1 cellular context compared by ENCODE assay signal in genomic region chr11:59753650-59754493, GRCh38.
TF ChIP-seq lines count a peak whose summit lies in the region.

No MANE protein-coding gene starts in this region.

TF ChIP-seq in HepG2, 621 proteins besides CTCF, POLR2A, EP300 and RAD21 (continued from another document and continues in another):
- no peak for TF ChIP-seq NR3C1 (CRISPR knock-in tag; IDR thresholded peaks at IDR 0.05)
- peak; percentile 58; the same call in 1 of the 2 replicates for TF ChIP-seq KAT8 (CRISPR knock-in tag; IDR thresholded peaks at IDR 0.05)
- peak; percentile 50; the same call in 1 of the 2 replicates for TF ChIP-seq GATAD1 (CRISPR knock-in tag; IDR thresholded peaks at IDR 0.05)
- TF ChIP-seq ZFY (CRISPR knock-in tag; IDR thresholded peaks at IDR 0.05) = peak; percentile 30; the same call in 1 of the 2 replicates
- TF ChIP-seq NR2F6 (IDR thresholded peaks at IDR 0.05) = no peak
- peak; percentile 29; the same call in 1 of the 2 replicates for TF ChIP-seq NR2F6 (CRISPR knock-in tag; IDR thresholded peaks at IDR 0.05)
- TF ChIP-seq CEBPG (CRISPR knock-in tag; IDR thresholded peaks at IDR 0.05) = 0 out of 2 replicates have a peak, but pooled peaks have one; percentile 5
- TF ChIP-seq ELF1 (CRISPR knock-in tag; IDR thresholded peaks at IDR 0.05) = 0 out of 2 replicates have a peak, but pooled peaks have one; percentile 25
- TF ChIP-seq ZGPAT (CRISPR knock-in tag; IDR thresholded peaks at IDR 0.05) = peak; percentile 64; the same call in 1 of the 2 replicates
- peak; percentile 60; the same call in 1 of the 2 replicates for TF ChIP-seq FOXP4 (CRISPR knock-in tag; IDR thresholded peaks at IDR 0.05)
- no peak for TF ChIP-seq ZNF253 (CRISPR knock-in tag; IDR thresholded peaks at IDR 0.05; ENCODE audit: borderline replicate concordance)
- 0 out of 2 replicates have a peak, but pooled peaks have one; percentile 87 for TF ChIP-seq SMAD9 (CRISPR knock-in tag; IDR thresholded peaks at IDR 0.05)
- TF ChIP-seq ZNF607 (CRISPR knock-in tag; IDR thresholded peaks at IDR 0.05; ENCODE audit: borderline replicate concordance) = peak; percentile 33; the same call in 1 of the 2 replicates
- TF ChIP-seq REL (CRISPR knock-in tag; conservative IDR thresholded peaks at IDR 0.05) = no peak
- peak; percentile 76; the same call in 1 of the 2 replicates for TF ChIP-seq ZNF709 (CRISPR knock-in tag; IDR thresholded peaks at IDR 0.05)
- peak; percentile 35; the same call in 1 of the 2 replicates for TF ChIP-seq HDAC2 (CRISPR knock-in tag; IDR thresholded peaks at IDR 0.05)
- TF ChIP-seq CENPX (CRISPR knock-in tag; IDR thresholded peaks at IDR 0.05) = no peak
- peak; percentile 81; the same call in 1 of the 2 replicates for TF ChIP-seq ZNF572 (CRISPR knock-in tag; IDR thresholded peaks at IDR 0.05)
- TF ChIP-seq AHR (CRISPR knock-in tag; IDR thresholded peaks at IDR 0.05) = no peak
- 0 out of 2 replicates have a peak, but pooled peaks have one; percentile 30 for TF ChIP-seq PHF21A (CRISPR knock-in tag; IDR thresholded peaks at IDR 0.05)
- peak; percentile 34; the same call in 1 of the 2 replicates for TF ChIP-seq ZBTB38 (CRISPR knock-in tag; IDR thresholded peaks at IDR 0.05)
- no peak for TF ChIP-seq SALL2 (CRISPR knock-in tag; IDR thresholded peaks at IDR 0.05)
- no peak for TF ChIP-seq E2F1 (CRISPR knock-in tag; IDR thresholded peaks at IDR 0.05)
- no peak for TF ChIP-seq TRAFD1 (CRISPR knock-in tag; IDR thresholded peaks at IDR 0.05; ENCODE audit: borderline replicate concordance)
- TF ChIP-seq ZNF12 (CRISPR knock-in tag; IDR thresholded peaks at IDR 0.05) = peak; percentile 28; the same call in 1 of the 2 replicates
- TF ChIP-seq SETDB1 (CRISPR knock-in tag; IDR thresholded peaks at IDR 0.05; ENCODE audit: borderline replicate concordance) = 0 out of 2 replicates have a peak, but pooled peaks have one; percentile 66
- no peak for TF ChIP-seq ZNF747 (CRISPR knock-in tag; IDR thresholded peaks at IDR 0.05; ENCODE audit: borderline replicate concordance)
- TF ChIP-seq TFE3 (CRISPR knock-in tag; IDR thresholded peaks at IDR 0.05) = 0 out of 2 replicates have a peak, but pooled peaks have one; percentile 27
- 0 out of 2 replicates have a peak, but pooled peaks have one; percentile 26 for TF ChIP-seq RARA (CRISPR knock-in tag; IDR thresholded peaks at IDR 0.05)
- peak; percentile 59; the same call in 1 of the 2 replicates for TF ChIP-seq ZMYM4 (CRISPR knock-in tag; IDR thresholded peaks at IDR 0.05)
- TF ChIP-seq SP4 (CRISPR knock-in tag; IDR thresholded peaks at IDR 0.05) = peak; percentile 27; the same call in 1 of the 2 replicates
- TF ChIP-seq SAP130 (CRISPR knock-in tag; IDR thresholded peaks at IDR 0.05; ENCODE audit: low read depth) = peak; percentile 70
- peak; percentile 49; the same call in 1 of the 2 replicates for TF ChIP-seq ETV5 (CRISPR knock-in tag; IDR thresholded peaks at IDR 0.05; ENCODE audit: borderline replicate concordance)
- no peak for TF ChIP-seq NKX3-1 (CRISPR knock-in tag; IDR thresholded peaks at IDR 0.05)
- peak; percentile 92 for TF ChIP-seq ZNF430 (CRISPR knock-in tag; IDR thresholded peaks at IDR 0.05)
- peak; percentile 56 for TF ChIP-seq ZNF770 (CRISPR knock-in tag; IDR thresholded peaks at IDR 0.05)
- TF ChIP-seq ZNF513 (CRISPR knock-in tag; conservative IDR thresholded peaks at IDR 0.05) = no peak
- TF ChIP-seq HOXA9 (CRISPR knock-in tag; IDR thresholded peaks at IDR 0.05; ENCODE audit: borderline replicate concordance) = no peak
- TF ChIP-seq ZNF576 (CRISPR knock-in tag; IDR thresholded peaks at IDR 0.05) = 0 out of 2 replicates have a peak, but pooled peaks have one; percentile 30
- TF ChIP-seq ZNF574 (CRISPR knock-in tag; IDR thresholded peaks at IDR 0.05) = peak; percentile 71
- TF ChIP-seq ZFX (CRISPR knock-in tag; IDR thresholded peaks at IDR 0.05; ENCODE audit: low read depth) = 0 out of 2 replicates have a peak, but pooled peaks have one; percentile 24
- 0 out of 2 replicates have a peak, but pooled peaks have one; percentile 21 for TF ChIP-seq MIER3 (CRISPR knock-in tag; IDR thresholded peaks at IDR 0.05; ENCODE audit: borderline replicate concordance)
- TF ChIP-seq BORCS8-MEF2B (CRISPR knock-in tag; IDR thresholded peaks at IDR 0.05) = no peak
- peak; percentile 31; the same call in 1 of the 2 replicates for TF ChIP-seq ZNF414 (CRISPR knock-in tag; IDR thresholded peaks at IDR 0.05)
- no peak for TF ChIP-seq ZNF562 (CRISPR knock-in tag; IDR thresholded peaks at IDR 0.05; ENCODE audit: borderline replicate concordance)
- no peak for TF ChIP-seq RAD51 (IDR thresholded peaks at IDR 0.05; ENCODE audit: borderline replicate concordance)
- 0 out of 2 replicates have a peak, but pooled peaks have one; percentile 58 for TF ChIP-seq MXD1 (CRISPR knock-in tag; IDR thresholded peaks at IDR 0.05)
